ENCODE assay signal across 8 cellular contexts in the genomic region with DNA sequence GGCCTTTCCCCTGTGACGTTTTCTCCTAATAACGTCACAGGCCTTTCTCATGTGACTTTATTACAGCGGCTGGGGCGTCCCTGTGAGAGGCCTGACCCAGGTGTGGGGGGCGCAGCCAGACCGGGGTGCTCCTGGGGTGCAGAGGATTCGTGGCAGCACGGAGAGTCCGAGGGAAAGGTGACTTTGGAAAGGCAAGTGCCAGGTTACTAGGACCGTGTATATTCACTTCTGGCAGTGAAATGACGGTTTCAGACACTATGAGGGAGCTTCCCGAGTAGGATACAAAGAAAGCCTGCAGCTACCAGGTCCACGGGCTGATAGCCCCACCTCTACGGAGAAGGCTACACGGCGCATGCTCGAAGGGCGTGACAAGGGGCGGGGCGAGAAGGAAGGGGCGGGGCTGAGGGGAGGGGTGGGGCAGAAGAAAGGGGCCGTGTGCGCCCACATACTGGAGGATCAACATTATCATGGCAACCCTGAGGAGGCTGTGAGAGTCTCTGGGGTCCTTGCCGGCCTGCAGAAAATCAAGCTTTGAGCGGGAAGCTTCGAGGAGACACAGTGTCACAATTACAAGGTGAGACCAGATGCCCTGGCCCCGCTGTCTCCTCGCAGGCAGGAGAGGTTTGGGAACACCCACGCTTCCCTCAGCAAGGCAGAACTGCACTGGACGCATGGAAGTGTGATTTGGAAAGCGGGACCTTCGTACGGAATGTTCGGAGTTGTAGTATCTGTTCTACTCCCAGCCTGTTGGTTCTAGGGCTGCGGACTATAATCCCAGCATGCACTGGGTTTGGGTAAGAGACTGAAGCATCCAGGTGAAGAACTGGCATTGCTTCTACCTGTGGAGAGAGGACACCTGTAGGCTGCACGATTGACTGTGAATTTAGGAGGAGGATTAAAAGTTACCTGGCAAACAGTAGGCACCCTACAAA. TPM values are rescaled to one million over a fixed set of nuclear protein-coding genes. Genes with fewer than 3 reads are reported as not detected.
DNase-seq lines count a peak whose midpoint lies in the region; ATAC-seq and TF ChIP-seq lines count a peak whose summit lies in the region.

No MANE protein-coding gene starts in this region.

- H3K4me1 ChIP-seq in A673 (ENCODE audit: insufficient read depth, low read length, poor library complexity, severe bottlenecking), result no peaks in the 10 kb centered on the region

- no peaks in the 10 kb centered on the region for H3K27me3 ChIP-seq in A673 (replicated peaks; ENCODE audit: insufficient read depth, low read depth, low read length, poor library complexity)

- no peaks in the 10 kb centered on the region for H3K9me3 ChIP-seq in A673 (ENCODE audit: low read depth, low read length, poor library complexity, severe bottlenecking)

- peak overlapping the region; percentile 46 for H3K4me3 ChIP-seq in A673 (ENCODE audit: low read depth, low read length, poor library complexity, severe bottlenecking)
- peak overlapping the region; percentile 46 for H3K4me3 ChIP-seq in WI38 (ENCODE audit: low read depth, low read length)

- TF ChIP-seq CTCF in A673 (conservative IDR thresholded peaks at IDR 0.05; ENCODE audit: low read depth, low read length) (no peak), WI38 (IDR thresholded peaks at IDR 0.05; ENCODE audit: low read depth, low read length) (no peak)

- CTCF ChIA-PET in A673 (lab: Charles Lee), result no interaction called here

- BruUV-seq in A673 (replicated peaks; lab: Mats Ljungman, UMichigan), result no TSS peak

- H3K27ac ChIP-seq in A673 (ENCODE audit: low read depth, low read length, poor library complexity, severe bottlenecking) (no peak overlapping the region), caudate nucleus (ENCODE audit: low read depth, low read length) (no peak overlapping the region)

- intact Hi-C loops in A673 (cut with micrococcal nuclease; ENCODE audit: unreplicated experiment), result no loop called here

- DNase-seq in A673 (ENCODE audit: low spot score) (peak; percentile 65), HuH-7 (ENCODE audit: low spot score) (peak; percentile 84), caudate nucleus (lab: John Stamatoyannopoulos, UW) (peak in 32 of 61 donors; percentile 4 to 63 (median 24)), left lobe of liver (ENCODE audit: low spot score) (peak; percentile 63), NCI-H510A treated with DMSO at 0.1 percent for 48 hours (lab: John Stamatoyannopoulos, UW) (no peak)
- peak; percentile 58 for DNase-seq in stimulated activated CD4-positive, alpha-beta T cell treated with anti-CD3 and anti-CD28 coated beads, Interleukin-4, amount 100 ng/mL, for 24 hours

- POLR2A ChIA-PET in A673 (lab: Charles Lee; ENCODE audit: low non-redundant PET), result no interaction called here

- no peaks in the 10 kb centered on the region for H3K36me3 ChIP-seq in A673 (ENCODE audit: insufficient read depth, low read length, poor library complexity, severe bottlenecking)

- ATAC-seq in GM19043 (IDR thresholded peaks at IDR 0.05; ENCODE audit: low read depth, unreplicated experiment) (peak; percentile 84), left lobe of liver (peak; percentile 98)

RNA-seq across cellular contexts. Expression of gene ZNF337, which starts 54.4 kb away (rescaled TPM):
- total RNA-seq in A673 (2021) (17.9 and 20.3 TPM in 2 replicates), left lobe of liver (3.6 TPM)
